In the genomic region with DNA sequence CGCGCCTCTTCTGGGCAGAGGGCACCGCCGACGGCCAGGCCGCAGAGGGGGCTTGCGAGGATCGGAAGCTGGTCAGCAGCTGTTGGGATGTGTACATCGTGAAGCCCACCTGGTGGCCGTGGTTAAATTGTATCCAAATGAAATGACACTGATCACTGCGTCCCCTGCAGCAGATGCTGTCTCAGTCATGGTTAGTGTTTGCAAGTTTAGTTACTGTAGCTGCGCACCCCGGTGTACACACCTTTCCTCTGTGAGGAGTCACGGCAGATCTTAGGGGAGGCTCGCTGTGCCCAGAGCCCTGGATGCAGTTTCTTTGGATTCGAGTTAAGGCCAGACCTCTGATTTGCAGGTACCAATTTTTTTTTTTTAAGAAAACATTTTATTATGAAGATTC, we compare ENCODE assay signal across 8 cellular contexts. TPM values are rescaled to one million over a fixed set of nuclear protein-coding genes. Genes with fewer than 3 reads are reported as not detected.
DNase-seq lines count a peak whose midpoint lies in the region; ATAC-seq and TF ChIP-seq lines count a peak whose summit lies in the region.

No MANE protein-coding gene starts in this region.

- ATAC-seq in HG02970 (IDR thresholded peaks at IDR 0.05; ENCODE audit: low FRiP score, unreplicated experiment) (peak; percentile 8), T-helper 17 cell (peak; percentile 19), GM18873 (IDR thresholded peaks at IDR 0.05; ENCODE audit: low FRiP score, unreplicated experiment) (no peak)

- peak overlapping the region; percentile 79 for H3K9ac ChIP-seq in parathyroid adenoma

- H3K79me2 ChIP-seq in parathyroid adenoma, result peaks cover 39% of the 10 kb centered on the region

- peaks cover 38% of the 10 kb centered on the region for H3K4me1 Mint-ChIP-seq in T-helper 17 cell

- peaks cover 10% of the 10 kb centered on the region for H3K4me1 ChIP-seq in parathyroid adenoma

- no peaks in the 10 kb centered on the region for H3K36me3 Mint-ChIP-seq in T-helper 17 cell (ENCODE audit: low read depth)

- TF ChIP-seq CTCF in GM12872 (IDR thresholded peaks at IDR 0.05; ENCODE audit: insufficient read depth, low read depth, low read length) (0 out of 3 replicates have a peak, but pooled peaks have one; percentile 5), fibroblast of mammary gland (conservative IDR thresholded peaks at IDR 0.05; ENCODE audit: control insufficient read depth, insufficient read depth, low read depth, low read length) (no peak), parathyroid adenoma (IDR thresholded peaks at IDR 0.05) (no peak)

- H3K9me3 ChIP-seq in T-helper 17 cell (ENCODE audit: control insufficient read depth, low read length, poor library complexity, severe bottlenecking) (no peaks in the 10 kb centered on the region), parathyroid adenoma (ENCODE audit: control insufficient read depth, low read length) (no peaks in the 10 kb centered on the region)

- peak overlapping the region; percentile 92 for H3K4me3 Mint-ChIP-seq in T-helper 17 cell

- H3K27ac Mint-ChIP-seq in T-helper 17 cell, result peak overlapping the region; percentile 91

- H3K27ac ChIP-seq in parathyroid adenoma, result peak overlapping the region; percentile 69

- peak overlapping the region; percentile 79 for H3K4me2 ChIP-seq in parathyroid adenoma (ENCODE audit: low read length)

- H3K27me3 Mint-ChIP-seq in T-helper 17 cell, result no peaks in the 10 kb centered on the region

- H3K36me3 ChIP-seq in parathyroid adenoma (ENCODE audit: control insufficient read depth, insufficient read depth, low read length), result no peaks in the 10 kb centered on the region

- DNase-seq in T-helper 17 cell, result no peak
- DNase-seq in fibroblast of mammary gland (ENCODE audit: low read depth), result no peak
- DNase-seq in ureter (ENCODE audit: low spot score), result no peak
- DNase-seq in NCI-H2171 (lab: John Stamatoyannopoulos, UW), result no peak

- H2AFZ ChIP-seq in parathyroid adenoma, result peak overlapping the region; percentile 99

- no peaks in the 10 kb centered on the region for H3K27me3 ChIP-seq in parathyroid adenoma (ENCODE audit: control insufficient read depth, insufficient read depth, low read length)

- H3K4me3 ChIP-seq in fibroblast of mammary gland (ENCODE audit: control insufficient read depth, low read depth, low read length), result peak overlapping the region; percentile 80
- H3K4me3 ChIP-seq in parathyroid adenoma (ENCODE audit: low read depth, low read length), result peak overlapping the region; percentile 90

RNA-seq across cellular contexts. Expression of a gene that starts 0.7 kb away (rescaled TPM):
- 10 to 100 TPM; 22.4 to 25.3 TPM for total RNA-seq in T-helper 17 cell
- total RNA-seq in ureter, result 63.4 TPM

RNA-seq across cellular contexts. Expression of a gene that starts 34.4 kb away (rescaled TPM):
- total RNA-seq in T-helper 17 cell, result 10 to 100 TPM; 21.6 to 22.8 TPM
- 18.7 TPM for total RNA-seq in ureter

RNA-seq across cellular contexts. Expression of a gene that starts 34.5 kb away (rescaled TPM):
- total RNA-seq in T-helper 17 cell, result not detected
- 0.39 TPM for total RNA-seq in ureter
